In genomic region chr2:3659447-3660432, GRCh38 we compare ENCODE assay signal across 9 cellular contexts. TPM values are rescaled to one million over a fixed set of nuclear protein-coding genes. Genes with fewer than 3 reads are reported as not detected.
DNase-seq lines count a peak whose midpoint lies in the region; ATAC-seq and TF ChIP-seq lines count a peak whose summit lies in the region.
"Had no signal": no experiment of that assay in that cellular context is flagged by ENCODE, and none has a peak within 500 bp of the region (broad histone marks: within the 10 kb centered on the region; RNA-seq: fewer than 3 reads in every experiment).

No MANE protein-coding gene starts in this region.

- ATAC-seq in left cardiac atrium = peak; percentile 67 to 84
- ATAC-seq in HG03460 (IDR thresholded peaks at IDR 0.05; ENCODE audit: unreplicated experiment) = no peak

- H3K4me3 ChIP-seq in smooth muscle cell = no peak overlapping the region

- H4K20me1 ChIP-seq in smooth muscle cell (ENCODE audit: low read depth) = no peaks in the 10 kb centered on the region

- H2AFZ ChIP-seq in smooth muscle cell (ENCODE audit: low read depth) = peak overlapping the region; percentile 81

- DNase-seq in NCI-H2171 treated with DMSO at 0.1 percent for 48 hours (lab: John Stamatoyannopoulos, UW) (peak; percentile 31), NCI-H2171 (lab: John Stamatoyannopoulos, UW) (no peak), SHP77 treated with DMSO at 0.1 percent for 48 hours (lab: John Stamatoyannopoulos, UW) (peak; percentile 49), left cardiac atrium (peak; percentile 51), smooth muscle cell (lab: John Stamatoyannopoulos, UW; ENCODE audit: unreplicated experiment) (no peak), GM10248 (ENCODE audit: extremely low spot score) (no peak), activated gamma-delta T cell treated with Interleukin-2 at 50 U/mL for 16 hours (no peak)

- peaks cover 9% of the 10 kb centered on the region for H3K4me1 ChIP-seq in smooth muscle cell (ENCODE audit: low read depth)

- H3K27me3 ChIP-seq in smooth muscle cell (ENCODE audit: low read depth) = no peaks in the 10 kb centered on the region

- H3K9ac ChIP-seq in smooth muscle cell (ENCODE audit: low read depth) = peak overlapping the region; percentile 35

- WGBS in smooth muscle cell (ENCODE audit: low lambda C conversion rate) = 67% methylated on average over 26 of the region's 26 CpGs

- peak overlapping the region; percentile 7 for H3K4me2 ChIP-seq in smooth muscle cell

- POLR2A ChIA-PET in GM10248 (lab: Yijun Ruan, JAX) = no interaction called here

- no peaks in the 10 kb centered on the region for H3K79me2 ChIP-seq in smooth muscle cell (ENCODE audit: low read depth)

- intact Hi-C loops in left cardiac atrium (cut with DNase I) = no loop called here

- CTCF ChIA-PET in GM10248 (lab: Yijun Ruan, JAX) = interaction anchor here (1.0 kb wide), 2 partner anchors 9 to 52 kb away, joined by 3 read pairs; no protein-coding TSS in a partner anchor

- H3K9me3 ChIP-seq in smooth muscle cell (replicated peaks; ENCODE audit: low read depth) = no peaks in the 10 kb centered on the region

- no peaks in the 10 kb centered on the region for H3K36me3 ChIP-seq in smooth muscle cell (ENCODE audit: low read depth)

- TF ChIP-seq CTCF in smooth muscle cell (IDR thresholded peaks at IDR 0.05; ENCODE audit: borderline replicate concordance, insufficient read depth, poor library complexity, severe bottlenecking) = no peak
- no peak for TF ChIP-seq CTCF in GM10248 (IDR thresholded peaks at IDR 0.05; ENCODE audit: control extremely low read depth, extremely low read depth, low read depth, missing control alignments)

- H3K27ac ChIP-seq in smooth muscle cell (ENCODE audit: low read depth) = peak overlapping the region; percentile 79

- H3F3A ChIP-seq in smooth muscle cell (ENCODE audit: low read depth) = peaks cover 4% of the 10 kb centered on the region

RNA-seq across cellular contexts. Expression of gene ALLC, which starts 1.7 kb away (rescaled TPM):
- under 1 TPM in 1 of 2 donors, not detected in 1; 0.26 TPM for total RNA-seq in left cardiac atrium
- total RNA-seq in smooth muscle cell = not detected in 2 replicates
- polyA plus RNA-seq in smooth muscle cell = not detected in 2 replicates
- total RNA-seq: mesenteric fat pad had no signal

RNA-seq across cellular contexts. Expression of gene DCDC2C, which starts 43.6 kb away (rescaled TPM):
- total RNA-seq in left cardiac atrium = not detected
- total RNA-seq in smooth muscle cell = not detected in 2 replicates
- polyA plus RNA-seq in smooth muscle cell = not detected in 2 replicates
- total RNA-seq: mesenteric fat pad had no signal

Comparison
In these comparisons a context has a peak if more than half of its experiments do, and no peak if none do; other contexts are left out.
1. DNase-seq: peak in NCI-H2171 treated with DMSO at 0.1 percent for 48 hours (single experiment), SHP77 treated with DMSO at 0.1 percent for 48 hours (single experiment) and left cardiac atrium (single experiment); none in NCI-H2171 (single experiment), smooth muscle cell (single experiment), GM10248 (single experiment) and activated gamma-delta T cell treated with Interleukin-2 at 50 U/mL for 16 hours (single experiment).